ENCODE assay signal across 8 cellular contexts in genomic region chr3:129627350-129628168, GRCh38. TPM values are rescaled to one million over a fixed set of nuclear protein-coding genes. Genes with fewer than 3 reads are reported as not detected.
DNase-seq lines count a peak whose midpoint lies in the region; ATAC-seq and TF ChIP-seq lines count a peak whose summit lies in the region.

No MANE protein-coding gene starts in this region.

- POLR2A ChIA-PET in CD4-positive, alpha-beta T cell (lab: Charles Lee), result interaction anchor here (1.0 to 1.3 kb wide), 4 partner anchors 51 to 202 kb away, joined by 3 to 4 read pairs (median 3); partner anchors contain the start of gene IFT122

- H3K27me3 Mint-ChIP-seq in CD4-positive, alpha-beta T cell, result no peaks in the 10 kb centered on the region
- no peaks in the 10 kb centered on the region for H3K27me3 Mint-ChIP-seq in natural killer cell treated with Interleukin-12 subunit alpha and Interleukin-12 subunit beta and Interleukin-15 and Interleukin-18, amount 100 ng/mL, for 72 hours

- peaks cover 0 to 38% (median 3%) of the 10 kb centered on the region in 4 donors for H3K4me1 ChIP-seq in Peyer's patch

- no peaks in the 10 kb centered on the region for H3K27me3 ChIP-seq in CD4-positive, alpha-beta T cell (ENCODE audit: control insufficient read depth, insufficient read depth, low read length)
- no peaks in the 10 kb centered on the region for H3K27me3 ChIP-seq in Peyer's patch

- H3K4me3 Mint-ChIP-seq in CD4-positive, alpha-beta T cell, result peak overlapping the region; percentile 92
- peak overlapping the region; percentile 85 for H3K4me3 Mint-ChIP-seq in natural killer cell treated with Interleukin-12 subunit alpha and Interleukin-12 subunit beta and Interleukin-15 and Interleukin-18, amount 100 ng/mL, for 72 hours

- DNase-seq in CD4-positive, alpha-beta T cell, result peak; percentile 55 to 68 (median 59)
- peak; percentile 80 for DNase-seq in KG1 (lab: John Stamatoyannopoulos, UW)
- peak; percentile 72 to 85 (median 73) for DNase-seq in Peyer's patch
- DNase-seq in activated effector memory CD4-positive, alpha-beta T cell treated with Interleukin-2 at 50 U/mL for 16 hours, result peak; percentile 54
- peak; percentile 89 for DNase-seq in fibroblast of the aortic adventitia (ENCODE audit: low read depth)
- DNase-seq in natural killer cell treated with Interleukin-12 subunit alpha and Interleukin-12 subunit beta and Interleukin-15 and Interleukin-18, amount 100 ng/mL, for 72 hours (ENCODE audit: low spot score), result peak; percentile 64
- peak in 42 of 49 donors; percentile 26 to 85 (median 64) for DNase-seq in substantia nigra (lab: John Stamatoyannopoulos, UW)

- no peaks in the 10 kb centered on the region for H3K36me3 Mint-ChIP-seq in CD4-positive, alpha-beta T cell (ENCODE audit: low read depth)
- H3K36me3 Mint-ChIP-seq in natural killer cell treated with Interleukin-12 subunit alpha and Interleukin-12 subunit beta and Interleukin-15 and Interleukin-18, amount 100 ng/mL, for 72 hours, result no peaks in the 10 kb centered on the region

- no peaks in the 10 kb centered on the region for H3K36me3 ChIP-seq in Peyer's patch

- ATAC-seq in CD4-positive, alpha-beta T cell (ENCODE audit: poor library complexity), result peak; percentile 86
- peak; percentile 43 for ATAC-seq in GM19467 (IDR thresholded peaks at IDR 0.05; ENCODE audit: unreplicated experiment)
- peak; percentile 41 to 42 for ATAC-seq in natural killer cell treated with Interleukin-12 subunit alpha and Interleukin-12 subunit beta and Interleukin-15 and Interleukin-18, amount 100 ng/mL, for 72 hours

- H3K9me3 Mint-ChIP-seq in CD4-positive, alpha-beta T cell, result no peaks in the 10 kb centered on the region
- H3K9me3 Mint-ChIP-seq in natural killer cell treated with Interleukin-12 subunit alpha and Interleukin-12 subunit beta and Interleukin-15 and Interleukin-18, amount 100 ng/mL, for 72 hours, result no peaks in the 10 kb centered on the region

- no peaks in the 10 kb centered on the region for H3K9me3 ChIP-seq in CD4-positive, alpha-beta T cell (ENCODE audit: control insufficient read depth, low read length)
- no peaks in the 10 kb centered on the region for H3K9me3 ChIP-seq in Peyer's patch

- TF ChIP-seq POLR2A in Peyer's patch (IDR thresholded peaks at IDR 0.05), result no peak

- CTCF ChIA-PET in CD4-positive, alpha-beta T cell (lab: Charles Lee), result interaction anchor here (0.6 to 1.4 kb wide), 12 partner anchors 9 to 382 kb away, joined by 3 to 6 read pairs (median 3); partner anchors contain the start of gene PLXND1

- intact Hi-C loops in CD4-positive, alpha-beta T cell (cut with DNase I, micrococcal nuclease), result loop anchor here (1.0 to 5.0 kb wide), 9 partner anchors 135 to 477 kb away; no protein-coding TSS in a partner anchor

- H3K4me3 ChIP-seq in Peyer's patch (peak overlapping the region; percentile 56 to 72 (median 62)), fibroblast of the aortic adventitia (ENCODE audit: low read depth, low read length) (peak overlapping the region; percentile 50)

- peak; percentile 70 for TF ChIP-seq CTCF in CD4-positive, alpha-beta T cell (IDR thresholded peaks at IDR 0.05)
- TF ChIP-seq CTCF in Peyer's patch (IDR thresholded peaks at IDR 0.05) (peak; percentile 48 to 86 (median 76)), fibroblast of the aortic adventitia (IDR thresholded peaks at IDR 0.05; ENCODE audit: insufficient read depth, low read length) (peak; percentile 90)

- H3K4me1 Mint-ChIP-seq in CD4-positive, alpha-beta T cell (ENCODE audit: low read depth), result peaks cover 17% of the 10 kb centered on the region
- H3K4me1 Mint-ChIP-seq in natural killer cell treated with Interleukin-12 subunit alpha and Interleukin-12 subunit beta and Interleukin-15 and Interleukin-18, amount 100 ng/mL, for 72 hours (ENCODE audit: low read depth in 2 of 2), result peaks cover 24 to 30% of the 10 kb centered on the region in 2 donors

- no peak overlapping the region for H3K27ac ChIP-seq in CD4-positive, alpha-beta T cell (ENCODE audit: low read depth, low read length)
- H3K27ac ChIP-seq in Peyer's patch, result peak overlapping the region; percentile 89 to 96 (median 94)
- H3K27ac ChIP-seq in substantia nigra (ENCODE audit: low read depth, low read length, poor library complexity, severe bottlenecking), result peak overlapping the region; percentile 94

- H3K27ac Mint-ChIP-seq in CD4-positive, alpha-beta T cell, result peak overlapping the region; percentile 66
- H3K27ac Mint-ChIP-seq in natural killer cell treated with Interleukin-12 subunit alpha and Interleukin-12 subunit beta and Interleukin-15 and Interleukin-18, amount 100 ng/mL, for 72 hours, result peak overlapping the region; percentile 69 to 76

RNA-seq across cellular contexts. Expression of gene PLXND1, which starts 21.1 kb away (rescaled TPM):
- 10 to 100 TPM; 61.7 to 62.5 TPM for total RNA-seq in CD4-positive, alpha-beta T cell
- 100 to 1,000 TPM in 1 of 4 donors, 10 to 100 TPM in 3; 13.1 to 305 (median 48.2) TPM for total RNA-seq in Peyer's patch
- 31.4 and 76.3 TPM in 2 replicates for total RNA-seq in fibroblast of the aortic adventitia (ENCODE audit: low replicate concordance)
- 1 to 10 TPM; 2.8 to 4.8 TPM for total RNA-seq in natural killer cell treated with Interleukin-12 subunit alpha and Interleukin-12 subunit beta and Interleukin-15 and Interleukin-18, amount 100 ng/mL, for 72 hours
